In genomic region chr2:222627764-222628163, GRCh38 we compare ENCODE assay signal across 33 cellular contexts. TPM values are rescaled to one million over a fixed set of nuclear protein-coding genes. Genes with fewer than 3 reads are reported as not detected.
"Had no signal": no experiment of that assay in that cellular context is flagged by ENCODE, and none has a peak within 500 bp of the region (broad histone marks: within the 10 kb centered on the region; RNA-seq: fewer than 3 reads in every experiment).

No MANE protein-coding gene starts in this region.

- ATAC-seq: activated naive CD8-positive, alpha-beta T cell treated with anti-CD3 and anti-CD28 coated beads, Interleukin-2, amount 50 U/mL, for 24 hours; gastrocnemius medialis; mucosa of descending colon; natural killer cell treated with Interleukin-12 subunit alpha and Interleukin-12 subunit beta and Interleukin-15 and Interleukin-18, amount 100 ng/mL, for 72 hours; right cardiac atrium; upper lobe of right lung had no signal

- H3K27me3 ChIP-seq: dorsolateral prefrontal cortex, gastrocnemius medialis, hepatocyte, thyroid gland, upper lobe of right lung had no signal

- H3K4me1 ChIP-seq: gastrocnemius medialis, left ventricle myocardium inferior, thyroid gland, upper lobe of right lung had no signal

- H3K4me2 ChIP-seq: hepatocyte had no signal

- DNase-seq: activated CD4-positive, alpha-beta memory T cell treated with anti-CD3 and anti-CD28 coated beads, Interleukin-2, amount 10 ng/mL, durations not matched to agents 7 days and 5 days; activated CD4-positive, alpha-beta T cell treated with anti-CD3 and anti-CD28 coated beads, Interleukin-2, amount 10 ng/mL, durations not matched to agents 7 days and 5 days; activated CD4-positive, CD25-positive, alpha-beta regulatory T cell treated with anti-CD3 and anti-CD28 coated beads, Interleukin-2, amount 50 U/mL, for 72 hours; activated CD8-positive, alpha-beta memory T cell treated with anti-CD3 and anti-CD28 coated beads, Interleukin-2, amount 50 U/mL, for 48 hours; activated gamma-delta T cell; activated naive CD4-positive, alpha-beta T cell treated with anti-CD3 and anti-CD28 coated beads, Interleukin-2, amount 10 ng/mL, durations not matched to agents 7 days and 5 days; activated naive CD8-positive, alpha-beta T cell treated with anti-CD3 and anti-CD28 coated beads, Interleukin-2, amount 50 U/mL, for 24 hours; activated T-cell treated with anti-CD3 and anti-CD28 coated beads, Interleukin-2, amount 50 U/mL, for 24 hours; amygdala; dorsolateral prefrontal cortex; effector memory CD4-positive, alpha-beta T cell; gastrocnemius medialis; glutamatergic neuron; islet precursor cell; left ventricle myocardium inferior; mesendoderm; mucosa of descending colon; posterior cingulate gyrus; right cardiac atrium; stimulated activated CD4-positive, alpha-beta T cell treated with anti-CD3 and anti-CD28 coated beads, Interleukin-12 subunit alpha, Interleukin-12 subunit beta, amount 100 ng/mL, for 4 hours; stimulated activated CD4-positive, alpha-beta T cell treated with anti-CD3 and anti-CD28 coated beads, Interleukin-4, amount 100 ng/mL, for 1 hour; substantia nigra; SW 1271; T-helper 9 cell; thyroid gland; upper lobe of right lung had no signal

- H3K9me3 ChIP-seq: gastrocnemius medialis, left ventricle myocardium inferior, mucosa of descending colon, thyroid gland, upper lobe of right lung had no signal

- H3K4me3 ChIP-seq: coronary artery, dorsolateral prefrontal cortex, gastrocnemius medialis, hepatocyte, left ventricle myocardium inferior, lung, mucosa of descending colon, thyroid gland, upper lobe of right lung had no signal

- H3K27ac ChIP-seq: coronary artery, dorsolateral prefrontal cortex, gastrocnemius medialis, hepatocyte, left ventricle myocardium inferior, thyroid gland, upper lobe of right lung had no signal

RNA-seq across cellular contexts. Expression of gene MOGAT1, which starts 43.7 kb away (rescaled TPM):
- total RNA-seq: activated CD4-positive, alpha-beta memory T cell treated with anti-CD3 and anti-CD28 coated beads, Interleukin-2, amount 10 ng/mL, durations not matched to agents 7 days and 5 days; activated CD4-positive, alpha-beta T cell treated with anti-CD3 and anti-CD28 coated beads, Interleukin-2, amount 10 ng/mL, durations not matched to agents 7 days and 5 days; epithelial cell of proximal tubule; gastrocnemius medialis; hepatocyte; myocyte; natural killer cell treated with Interleukin-12 subunit alpha and Interleukin-12 subunit beta and Interleukin-15 and Interleukin-18, amount 100 ng/mL, for 72 hours; skeletal muscle tissue; thyroid gland had no signal
